7 cellular contexts compared by ENCODE assay signal in genomic region chr14:65356327-65356836, GRCh38. TPM values are rescaled to one million over a fixed set of nuclear protein-coding genes. Genes with fewer than 3 reads are reported as not detected.
DNase-seq lines count a peak whose midpoint lies in the region; ATAC-seq and TF ChIP-seq lines count a peak whose summit lies in the region.

No MANE protein-coding gene starts in this region.

- no peaks in the 10 kb centered on the region for H3K9me3 Mint-ChIP-seq in stimulated activated naive CD8-positive, alpha-beta T cell treated with anti-CD3 and anti-CD28 coated beads, Interleukin-15, Interleukin-2, amounts not matched to agents 100 ng/mL and 50 ng/mL, for 24 hours

- H3K27me3 Mint-ChIP-seq in stimulated activated naive CD8-positive, alpha-beta T cell treated with anti-CD3 and anti-CD28 coated beads, Interleukin-15, Interleukin-2, amounts not matched to agents 100 ng/mL and 50 ng/mL, for 24 hours: no peaks in the 10 kb centered on the region

- no peaks in the 10 kb centered on the region for H3K9me3 ChIP-seq in HCT116 (ENCODE audit: control insufficient read depth in 1 of 2, insufficient read depth in 1 of 2, low read depth in 1 of 2, low read length in 2 of 2)
- H3K9me3 ChIP-seq in fibroblast of lung (ENCODE audit: control insufficient read depth, insufficient read depth, low read depth, low read length): no peaks in the 10 kb centered on the region
- H3K9me3 ChIP-seq in heart left ventricle: no peaks in the 10 kb centered on the region

- peak overlapping the region; percentile 86 for H3K4me2 ChIP-seq in HCT116 (ENCODE audit: low read length)
- no peak overlapping the region for H3K4me2 ChIP-seq in fibroblast of lung (ENCODE audit: extremely low read depth, insufficient read depth, low read length)

- peak; percentile 94 for ATAC-seq in HCT116
- ATAC-seq in heart left ventricle: no peak
- ATAC-seq in HG02970 (IDR thresholded peaks at IDR 0.05; ENCODE audit: low FRiP score, unreplicated experiment): no peak

- TF ChIP-seq RAD21 in HCT116 (IDR thresholded peaks at IDR 0.05; ENCODE audit: low read depth): peak; percentile 30; the same call in 1 of the 2 replicates

- H3K79me2 ChIP-seq in HCT116 (ENCODE audit: insufficient read depth, low read length) (no peaks in the 10 kb centered on the region), fibroblast of lung (ENCODE audit: control insufficient read depth, insufficient read depth, low read length) (no peaks in the 10 kb centered on the region)

- DNase-seq in HCT116 (ENCODE audit: low read depth, low spot score): peak; percentile 98
- peak; percentile 81 for DNase-seq in T1000 (lab: John Stamatoyannopoulos, UW)
- peak; percentile 64 to 88 for DNase-seq in fibroblast of lung (ENCODE audit: low read depth in 2 of 2)
- no peak for DNase-seq in heart left ventricle
- DNase-seq in hippocampal formation (lab: John Stamatoyannopoulos, UW): no peak

- H3K27ac Mint-ChIP-seq in stimulated activated naive CD8-positive, alpha-beta T cell treated with anti-CD3 and anti-CD28 coated beads, Interleukin-15, Interleukin-2, amounts not matched to agents 100 ng/mL and 50 ng/mL, for 24 hours: peak overlapping the region; percentile 75

- peaks cover 27 to 69% of the 10 kb centered on the region in 2 experiments for H3K4me1 ChIP-seq in HCT116 (ENCODE audit: control insufficient read depth in 1 of 2, insufficient read depth in 2 of 2, low read length in 2 of 2)
- no peaks in the 10 kb centered on the region for H3K4me1 ChIP-seq in fibroblast of lung (ENCODE audit: control insufficient read depth, extremely low read depth, insufficient read depth, low read length)
- H3K4me1 ChIP-seq in heart left ventricle: peaks cover 0 to 18% (median 0%) of the 10 kb centered on the region in 12 donors

- H3K9me2 ChIP-seq in HCT116 (ENCODE audit: insufficient read depth): no peaks in the 10 kb centered on the region

- intact Hi-C loops in HCT116 (cut with micrococcal nuclease): loop anchor here (5.0 kb wide), 3 partner anchors 64 to 119 kb away; no protein-coding TSS in a partner anchor
- intact Hi-C loops in heart left ventricle (cut with DNase I): no loop called here

- no peaks in the 10 kb centered on the region for H3K27me3 ChIP-seq in HCT116 (ENCODE audit: insufficient read depth, low read length)
- H3K27me3 ChIP-seq in fibroblast of lung (ENCODE audit: control insufficient read depth, insufficient read depth, low read length): no peaks in the 10 kb centered on the region
- no peaks in the 10 kb centered on the region for H3K27me3 ChIP-seq in heart left ventricle

- H3K27ac ChIP-seq in HCT116 (ENCODE audit: low read depth, low read length): peak overlapping the region; percentile 60
- H3K27ac ChIP-seq in fibroblast of lung (ENCODE audit: insufficient read depth, low read length): no peak overlapping the region
- H3K27ac ChIP-seq in heart left ventricle: no peak overlapping the region

- CTCF ChIA-PET in HCT116 (lab: Charles Lee): interaction anchor here (1.0 to 2.0 kb wide), 2 partner anchors 55 to 135 kb away, joined by 4 to 6 read pairs; no protein-coding TSS in a partner anchor

- RAD21 ChIA-PET in HCT116 (lab: Charles Lee; ENCODE audit: low non-redundant PET in 1 of 2, low total read pairs in 2 of 2, uncharacterized antibody in 2 of 2, unreplicated experiment in 2 of 2): no interaction called here

- TF ChIP-seq POLR2A in HCT116 (IDR thresholded peaks at IDR 0.05; ENCODE audit: borderline replicate concordance, extremely low read depth, insufficient read depth, insufficient read length) (peak; percentile 55), heart left ventricle (IDR thresholded peaks at IDR 0.05) (no peak)

- H3K9ac ChIP-seq in HCT116 (ENCODE audit: low read length) (peak overlapping the region; percentile 62), fibroblast of lung (ENCODE audit: insufficient read depth, low read length) (no peak overlapping the region)

- H3K36me3 ChIP-seq in HCT116 (ENCODE audit: control insufficient read depth in 1 of 2, insufficient read depth in 2 of 2, low read length in 2 of 2): no peaks in the 10 kb centered on the region
- no peaks in the 10 kb centered on the region for H3K36me3 ChIP-seq in fibroblast of lung (ENCODE audit: control insufficient read depth, insufficient read depth, low read length)
- no peaks in the 10 kb centered on the region for H3K36me3 ChIP-seq in heart left ventricle

- WGBS in heart left ventricle, 4 donors: 71 to 74% (median 73%) methylated on average over 5 of the region's 5 CpGs

- H3K36me3 Mint-ChIP-seq in stimulated activated naive CD8-positive, alpha-beta T cell treated with anti-CD3 and anti-CD28 coated beads, Interleukin-15, Interleukin-2, amounts not matched to agents 100 ng/mL and 50 ng/mL, for 24 hours (ENCODE audit: low read depth): peaks cover 33% of the 10 kb centered on the region

- H3K4me1 Mint-ChIP-seq in stimulated activated naive CD8-positive, alpha-beta T cell treated with anti-CD3 and anti-CD28 coated beads, Interleukin-15, Interleukin-2, amounts not matched to agents 100 ng/mL and 50 ng/mL, for 24 hours (ENCODE audit: low read depth): peaks cover 72% of the 10 kb centered on the region

- H3K4me3 Mint-ChIP-seq in stimulated activated naive CD8-positive, alpha-beta T cell treated with anti-CD3 and anti-CD28 coated beads, Interleukin-15, Interleukin-2, amounts not matched to agents 100 ng/mL and 50 ng/mL, for 24 hours: peak overlapping the region; percentile 37

- no peak for TF ChIP-seq CTCF in HCT116 (IDR thresholded peaks at IDR 0.05 in 2 of 3, conservative IDR thresholded peaks at IDR 0.05 in 1 of 3; ENCODE audit: borderline replicate concordance in 1 of 3, insufficient read depth in 1 of 3, low read depth in 2 of 3, low read length in 2 of 3)
- TF ChIP-seq CTCF in fibroblast of lung (conservative IDR thresholded peaks at IDR 0.05 in 1 of 2, IDR thresholded peaks at IDR 0.05 in 1 of 2; ENCODE audit: low read depth in 1 of 2, low read length in 2 of 2): no peak
- TF ChIP-seq CTCF in heart left ventricle (IDR thresholded peaks at IDR 0.05): no peak

- peak overlapping the region; percentile 49 to 50 for H3K4me3 ChIP-seq in HCT116 (replicated peaks in 1 of 2; ENCODE audit: low read depth in 1 of 2, low read length in 2 of 2)
- no peak overlapping the region for H3K4me3 ChIP-seq in fibroblast of lung (replicated peaks in 1 of 4; ENCODE audit: control extremely low read depth in 1 of 4, insufficient read depth in 1 of 4, low read depth in 3 of 4, low read length in 4 of 4)
- no peak overlapping the region for H3K4me3 ChIP-seq in heart left ventricle

- H2AFZ ChIP-seq in HCT116 (ENCODE audit: low read depth, low read length, poor library complexity, severe bottlenecking) (peak overlapping the region; percentile 75), fibroblast of lung (ENCODE audit: low read length) (no peak overlapping the region)

- no peaks in the 10 kb centered on the region for H4K20me1 ChIP-seq in HCT116 (ENCODE audit: insufficient read depth)
- no peaks in the 10 kb centered on the region for H4K20me1 ChIP-seq in fibroblast of lung (ENCODE audit: control insufficient read depth, extremely low read depth, insufficient read depth, low read length)

- POLR2A ChIA-PET in HCT116 (lab: Charles Lee): no interaction called here

- BruUV-seq in HCT116 (replicated peaks; lab: Mats Ljungman, UMichigan): no TSS peak

TF ChIP-seq in HCT116, 20 proteins besides CTCF, POLR2A, EP300 and RAD21 (continues in another document):
- TF ChIP-seq EGR1 (IDR thresholded peaks at IDR 0.05; ENCODE audit: low read depth) (peak; percentile 86), SIN3A (IDR thresholded peaks at IDR 0.05; ENCODE audit: low read depth) (peak; percentile 81; the same call in 1 of the 2 replicates), EZH2 (IDR thresholded peaks at IDR 0.05) (no peak), TCF7L2 (IDR thresholded peaks at IDR 0.05; ENCODE audit: borderline replicate concordance, extremely low read depth, insufficient read depth, insufficient read length) (peak; percentile 51), POLR2AphosphoS5 (IDR thresholded peaks at IDR 0.05; ENCODE audit: low read depth, low read length) (peak; percentile 87), ZBTB33 (IDR thresholded peaks at IDR 0.05; ENCODE audit: extremely low read depth, insufficient replicate concordance, low read length) (peak; percentile 70), ELF1 (IDR thresholded peaks at IDR 0.05; ENCODE audit: borderline replicate concordance, low read depth) (no peak; the same call in 1 of the 2 replicates), ZNF274 (IDR thresholded peaks at IDR 0.05; ENCODE audit: low read depth, low read length) (no peak), FOSL1 (IDR thresholded peaks at IDR 0.05; ENCODE audit: low read depth) (peak; percentile 96), CBX3 (IDR thresholded peaks at IDR 0.05; ENCODE audit: low read depth) (0 out of 2 replicates have a peak, but pooled peaks have one; percentile 35), CEBPB (IDR thresholded peaks at IDR 0.05; ENCODE audit: low read depth) (0 out of 2 replicates have a peak, but pooled peaks have one; percentile 24), ZFX (IDR thresholded peaks at IDR 0.05) (no peak), SP1 (IDR thresholded peaks at IDR 0.05; ENCODE audit: low read depth) (peak; percentile 95), SRF (IDR thresholded peaks at IDR 0.05; ENCODE audit: low read depth) (peak; percentile 99), YY1 (IDR thresholded peaks at IDR 0.05; ENCODE audit: extremely low read depth, insufficient replicate concordance, low read depth, low read length) (peak; percentile 33)

RNA-seq across cellular contexts. Expression of gene FUT8, which starts 56.1 kb away (rescaled TPM):
- total RNA-seq in HCT116 (2021; ENCODE audit: unreplicated experiment): 42.3 TPM
- polyA plus RNA-seq in HCT116 (2012): 19.2 and 21.9 TPM in 2 replicates
- 95.8 and 105 TPM in 2 replicates for total RNA-seq in fibroblast of lung
- polyA plus RNA-seq in fibroblast of lung: 43.1 and 51.4 TPM in 2 replicates
- polyA plus RNA-seq in fibroblast of lung (2012): 29.2 and 29.3 TPM in 2 replicates
- 6.8 and 15.6 TPM in 2 replicates for polyA minus RNA-seq in fibroblast of lung (ENCODE audit: low replicate concordance)
- total RNA-seq in heart left ventricle: 10 to 100 TPM; 10.2 to 17.3 (median 12.4) TPM
- polyA plus RNA-seq in heart left ventricle: 1 to 10 TPM; 2.8 to 8.9 TPM

Comparison
In these comparisons a context has a peak if more than half of its experiments do, and no peak if none do; other contexts are left out.
1. DNase-seq: peak in HCT116 (single experiment), T1000 (single experiment) and fibroblast of lung (2 of 2); none in heart left ventricle (0 of 5) and hippocampal formation (0 of 2).
2. H3K4me3 ChIP-seq: peak in HCT116 (2 of 2); none in fibroblast of lung (0 of 4) and heart left ventricle (0 of 12).